In genomic region chr2:241882090-241882625, GRCh38 we compare ENCODE assay signal across 8 cellular contexts. TPM values are rescaled to one million over a fixed set of nuclear protein-coding genes. Genes with fewer than 3 reads are reported as not detected.
DNase-seq lines count a peak whose midpoint lies in the region; ATAC-seq lines count a peak whose summit lies in the region.

No MANE protein-coding gene starts in this region.

- peak; percentile 50 to 58 for DNase-seq in activated CD4-positive, alpha-beta T cell treated with anti-CD3 and anti-CD28 coated beads for 24 hours (ENCODE audit: low read depth in 2 of 2)
- DNase-seq in activated CD4-positive, alpha-beta T cell treated with anti-CD3 and anti-CD28 coated beads for 1 hour: no peak
- DNase-seq in OCI-M1 (lab: John Stamatoyannopoulos, UW): peak; percentile 80
- peak; percentile 66 to 83 for DNase-seq in activated naive CD4-positive, alpha-beta T cell treated with anti-CD3 and anti-CD28 coated beads, Interleukin-2, amount 50 U/mL, for 72 hours (ENCODE audit: low spot score in 2 of 2)
- peak; percentile 28 to 34 (median 32) for DNase-seq in immature natural killer cell
- peak; percentile 73 for DNase-seq in stimulated activated CD4-positive, alpha-beta T cell treated with anti-CD3 and anti-CD28 coated beads, Interleukin-4, amount 100 ng/mL, for 24 hours
- DNase-seq in cerebellar cortex (ENCODE audit: low spot score): no peak

- no peaks in the 10 kb centered on the region for H3K9me3 Mint-ChIP-seq in activated naive CD4-positive, alpha-beta T cell treated with anti-CD3 and anti-CD28 coated beads, Interleukin-2, amount 50 U/mL, for 72 hours
- H3K9me3 Mint-ChIP-seq in immature natural killer cell: no peaks in the 10 kb centered on the region

- H3K27me3 Mint-ChIP-seq in immature natural killer cell (ENCODE audit: low read depth in 3 of 3): peaks cover 11 to 19% (median 11%) of the 10 kb centered on the region in 3 donors

- peaks cover 23 to 26% of the 10 kb centered on the region in 2 donors for H3K4me1 Mint-ChIP-seq in immature natural killer cell

- peaks cover 5 to 15% of the 10 kb centered on the region in 2 donors for H3K36me3 Mint-ChIP-seq in activated naive CD4-positive, alpha-beta T cell treated with anti-CD3 and anti-CD28 coated beads, Interleukin-2, amount 50 U/mL, for 72 hours
- H3K36me3 Mint-ChIP-seq in immature natural killer cell: peaks cover 3 to 9% (median 4%) of the 10 kb centered on the region in 3 donors

- H3K27ac Mint-ChIP-seq in activated naive CD4-positive, alpha-beta T cell treated with anti-CD3 and anti-CD28 coated beads, Interleukin-2, amount 50 U/mL, for 72 hours: peak overlapping the region; percentile 88 to 92
- peak overlapping the region in 5 of 6 donors; percentile 72 to 97 (median 87) for H3K27ac Mint-ChIP-seq in immature natural killer cell

- peak; percentile 61 for ATAC-seq in HG02759 (IDR thresholded peaks at IDR 0.05; ENCODE audit: unreplicated experiment)
- peak; percentile 57 to 60 for ATAC-seq in activated naive CD4-positive, alpha-beta T cell treated with anti-CD3 and anti-CD28 coated beads, Interleukin-2, amount 50 U/mL, for 72 hours

- peak overlapping the region; percentile 86 to 94 (median 91) for H3K4me3 Mint-ChIP-seq in immature natural killer cell

RNA-seq across cellular contexts. Expression of gene RTP5, which starts 12.6 kb away (rescaled TPM):
- under 1 TPM in 1 of 2 donors, not detected in 1; 0.09 TPM for total RNA-seq in activated naive CD4-positive, alpha-beta T cell treated with anti-CD3 and anti-CD28 coated beads, Interleukin-2, amount 50 U/mL, for 72 hours
- not detected for polyA plus RNA-seq in immature natural killer cell

RNA-seq across cellular contexts. Expression of gene PDCD1, which starts 23.5 kb away (rescaled TPM):
- 10 to 100 TPM; 22.5 to 25.4 TPM for total RNA-seq in activated naive CD4-positive, alpha-beta T cell treated with anti-CD3 and anti-CD28 coated beads, Interleukin-2, amount 50 U/mL, for 72 hours
- polyA plus RNA-seq in immature natural killer cell: 1 to 10 TPM in 1 of 3 donors, not detected in 2; 3.3 TPM

Comparison
In these comparisons a context has a peak if more than half of its experiments do, and no peak if none do; other contexts are left out.
1. DNase-seq: peak in activated CD4-positive, alpha-beta T cell treated with anti-CD3 and anti-CD28 coated beads for 24 hours (2 of 2), OCI-M1 (single experiment), activated naive CD4-positive, alpha-beta T cell treated with anti-CD3 and anti-CD28 coated beads, Interleukin-2, amount 50 U/mL, for 72 hours (2 of 2), immature natural killer cell (3 of 3) and stimulated activated CD4-positive, alpha-beta T cell treated with anti-CD3 and anti-CD28 coated beads, Interleukin-4, amount 100 ng/mL, for 24 hours (single experiment); none in activated CD4-positive, alpha-beta T cell treated with anti-CD3 and anti-CD28 coated beads for 1 hour (single experiment) and cerebellar cortex (single experiment).